8 cellular contexts compared by ENCODE assay signal in genomic region chr17:39547713-39548478, GRCh38. TPM values are rescaled to one million over a fixed set of nuclear protein-coding genes. Genes with fewer than 3 reads are reported as not detected.
DNase-seq lines count a peak whose midpoint lies in the region; ATAC-seq and TF ChIP-seq lines count a peak whose summit lies in the region.

No MANE protein-coding gene starts in this region.

- H3K4me3 Mint-ChIP-seq in endodermal cell = no peak overlapping the region

- H3K36me3 ChIP-seq in endodermal cell (ENCODE audit: control insufficient read depth, insufficient read depth, low read length) = peaks cover 7% of the 10 kb centered on the region

- 11 to 26% methylated on average over 3 to 5 of the region's 5 CpGs for WGBS in endodermal cell (ENCODE audit: insufficient coverage in 1 of 2, insufficient read length in 1 of 2), 2 experiments

- no peaks in the 10 kb centered on the region for H3K27me3 Mint-ChIP-seq in endodermal cell (ENCODE audit: insufficient read depth)

- no peaks in the 10 kb centered on the region for H3K9me3 ChIP-seq in endodermal cell (ENCODE audit: control insufficient read depth, low read length)

- H3K4me1 ChIP-seq in endodermal cell (ENCODE audit: control insufficient read depth, insufficient read depth, low read length) = no peaks in the 10 kb centered on the region

- no peaks in the 10 kb centered on the region for H3K4me1 Mint-ChIP-seq in endodermal cell

- peaks cover 17% of the 10 kb centered on the region for H3K36me3 Mint-ChIP-seq in endodermal cell (ENCODE audit: low read depth)

- DNase-seq in SIG-M5 treated with dmso at 0.1 percent for 504 hours (lab: John Stamatoyannopoulos, UW; ENCODE audit: unreplicated experiment) (peak; percentile 39), SIG-M5 (lab: John Stamatoyannopoulos, UW) (no peak), NCI-H510A (lab: John Stamatoyannopoulos, UW) (peak; percentile 22), endodermal cell (peak; percentile 95), myocyte (ENCODE audit: low read depth) (peak; percentile 62)
- peak; percentile 50 to 58 for DNase-seq in activated CD8-positive, alpha-beta memory T cell treated with anti-CD3 and anti-CD28 coated beads for 4 hours (ENCODE audit: low read depth in 2 of 2)
- DNase-seq in stimulated activated CD8-positive, alpha-beta memory T cell treated with anti-CD3 and anti-CD28 coated beads, Interleukin-7, amount 100 ng/mL, for 24 hours (ENCODE audit: low read depth) = peak; percentile 75

- H3K4me3 ChIP-seq in endodermal cell (ENCODE audit: low read length) = no peak overlapping the region

- no peak for ATAC-seq in HG03520 (IDR thresholded peaks at IDR 0.05; ENCODE audit: unreplicated experiment)

- H3K9ac ChIP-seq in endodermal cell (ENCODE audit: extremely low read depth, low read length, poor library complexity, severe bottlenecking) = no peak overlapping the region

- no peak overlapping the region for H3K27ac ChIP-seq in endodermal cell (ENCODE audit: low read depth, low read length)

- no peak overlapping the region for H3K27ac Mint-ChIP-seq in endodermal cell

- H3K27me3 ChIP-seq in endodermal cell (ENCODE audit: control insufficient read depth, insufficient read depth, low read length, poor library complexity, severe bottlenecking) = no peaks in the 10 kb centered on the region

- TF ChIP-seq CTCF in endodermal cell (conservative IDR thresholded peaks at IDR 0.05) = peak; percentile 100

- no peaks in the 10 kb centered on the region for H3K9me3 Mint-ChIP-seq in endodermal cell

RNA-seq across cellular contexts. Expression of gene NEUROD2, which starts 59.8 kb away (rescaled TPM):
- total RNA-seq in endodermal cell = not detected
- polyA plus RNA-seq in endodermal cell (2013, experiment 1 of 2) = not detected
- not detected for polyA plus RNA-seq in endodermal cell (2013, experiment 2 of 2)
- total RNA-seq in myocyte = 0.05 TPM in 1 of 2 replicates, not detected in the other
- polyA plus RNA-seq in myocyte (2012) = 0.01 TPM
